9 cellular contexts compared by ENCODE assay signal in genomic region chr6:163418273-163419029, GRCh38. TPM values are rescaled to one million over a fixed set of nuclear protein-coding genes. Genes with fewer than 3 reads are reported as not detected.
DNase-seq lines count a peak whose midpoint lies in the region; ATAC-seq, FAIRE-seq and TF ChIP-seq lines count a peak whose summit lies in the region.
"Had no signal": no experiment of that assay in that cellular context is flagged by ENCODE, and none has a peak within 500 bp of the region (broad histone marks: within the 10 kb centered on the region; RNA-seq: fewer than 3 reads in every experiment).

No MANE protein-coding gene starts in this region.

- no peak overlapping the region for H3K23ac ChIP-seq in H1 (ENCODE audit: insufficient read length)

- H3K4me1 Mint-ChIP-seq in naive thymus-derived CD8-positive, alpha-beta T cell, result peaks cover 25 to 55% (median 40%) of the 10 kb centered on the region in 4 donors

- peak overlapping the region in 1 of 10 donors; percentile 71 for H3K27ac Mint-ChIP-seq in naive thymus-derived CD8-positive, alpha-beta T cell
- H3K27ac Mint-ChIP-seq: CD8-positive, alpha-beta T cell had no signal

- H3K79me2 ChIP-seq in H1 (ENCODE audit: control insufficient read depth in 1 of 2, insufficient read depth in 2 of 2, low read length in 2 of 2), result peaks cover 23 to 83% of the 10 kb centered on the region in 2 experiments

- H3K27me3 ChIP-seq in right atrium auricular region (no peaks in the 10 kb centered on the region), H1 (replicated peaks in 1 of 4; ENCODE audit: control insufficient read depth in 3 of 4, extremely low read depth in 1 of 4, insufficient read depth in 3 of 4, low read length in 3 of 4) (no peaks in the 10 kb centered on the region), uterus (no peaks in the 10 kb centered on the region)

- H3K4me2 ChIP-seq in H1 (ENCODE audit: insufficient read depth in 1 of 2, low read depth in 2 of 2, low read length in 2 of 2), result peak overlapping the region; percentile 15 to 31; a peak in 3 of 4 replicates

- H3K36me3 ChIP-seq in right atrium auricular region, result no peaks in the 10 kb centered on the region
- H3K36me3 ChIP-seq in H1 (ENCODE audit: control insufficient read depth in 2 of 4, insufficient read depth in 4 of 4, low read length in 3 of 4), result no peaks in the 10 kb centered on the region
- no peaks in the 10 kb centered on the region for H3K36me3 ChIP-seq in uterus

- H3K4me3 ChIP-seq in right atrium auricular region (peak overlapping the region; percentile 93 to 98), H1 (ENCODE audit: extremely low read depth in 1 of 4, insufficient read depth in 2 of 4, low read depth in 3 of 4, low read length in 4 of 4) (peak overlapping the region in 1 of 4 experiments; percentile 44; a peak in 1 of 8 replicates), uterus (peak overlapping the region; percentile 10 to 14)

- peak overlapping the region in 8 of 10 donors; percentile 8 to 60 (median 35) for H3K4me3 Mint-ChIP-seq in naive thymus-derived CD8-positive, alpha-beta T cell

- peak overlapping the region; percentile 52 for H4K5ac ChIP-seq in H1 (ENCODE audit: insufficient read length, low read depth, low read length)

- no peak for DNase-seq in right atrium auricular region (ENCODE audit: low spot score)
- no peak for DNase-seq in left cardiac atrium
- no peak for DNase-seq in H1 (ENCODE audit: low read depth in 1 of 2, low spot score in 2 of 2)
- no peak for DNase-seq in naive thymus-derived CD8-positive, alpha-beta T cell
- DNase-seq in uterus, result no peak
- DNase-seq in NK-92 treated with Interleukin-12 subunit alpha and Interleukin-12 subunit beta, amount 100 ng/mL, for 24 hours (lab: John Stamatoyannopoulos, UW), result no peak
- DNase-seq in HPDE6-E6E7 (ENCODE audit: extremely low spot score), result no peak
- DNase-seq: CD8-positive, alpha-beta T cell had no signal

- 69 to 90% methylated on average over 2 to 5 of the region's 5 CpGs for WGBS in H1 (ENCODE audit: extremely low coverage in 1 of 2, insufficient coverage in 1 of 2, insufficient read length in 1 of 2, insufficient replicate concordance in 2 of 2, low coverage in 1 of 2, low lambda C conversion rate in 2 of 2, missing lambda C conversion rate in 1 of 2), 2 experiments

- no peaks in the 10 kb centered on the region for H3K9me3 Mint-ChIP-seq in naive thymus-derived CD8-positive, alpha-beta T cell
- H3K9me3 Mint-ChIP-seq: CD8-positive, alpha-beta T cell had no signal

- TF ChIP-seq POLR2A in H1 (IDR thresholded peaks at IDR 0.05; ENCODE audit: control extremely low read depth in 1 of 2, low read depth in 2 of 2, low read length in 2 of 2), result no peak
- no peak for TF ChIP-seq POLR2A in uterus (IDR thresholded peaks at IDR 0.05)

- H2BK5ac ChIP-seq in H1 (ENCODE audit: low read depth, low read length), result no peak overlapping the region

- peaks cover 6 to 18% of the 10 kb centered on the region in 2 experiments for H4K20me1 ChIP-seq in H1 (replicated peaks in 1 of 2; ENCODE audit: control insufficient read depth in 1 of 2, insufficient read depth in 2 of 2, low read length in 2 of 2)

- no peak overlapping the region for H2BK12ac ChIP-seq in H1 (ENCODE audit: low read depth, low read length)

- ATAC-seq in left cardiac atrium (no peak), HG02571 (IDR thresholded peaks at IDR 0.05; ENCODE audit: unreplicated experiment) (no peak)
- ATAC-seq in naive thymus-derived CD8-positive, alpha-beta T cell, result no peak
- ATAC-seq: CD8-positive, alpha-beta T cell had no signal

- H3K27ac ChIP-seq in right atrium auricular region (peak overlapping the region; percentile 100), H1 (ENCODE audit: low read depth, low read length) (no peak overlapping the region), uterus (peak overlapping the region; percentile 45 to 100)

- H3K14ac ChIP-seq in H1 (ENCODE audit: insufficient read length), result no peak overlapping the region

- H3K23me2 ChIP-seq in H1 (ENCODE audit: low read depth, low read length), result peaks cover 4% of the 10 kb centered on the region; the same call in 1 of the 2 replicates

- no peak overlapping the region for H3K4ac ChIP-seq in H1 (replicated peaks; ENCODE audit: insufficient read length, low read depth, low read length)

- POLR2A ChIA-PET in H1 (lab: Charles Lee; ENCODE audit: partially characterized antibody), result no interaction called here
- POLR2A ChIA-PET in naive thymus-derived CD8-positive, alpha-beta T cell (lab: Charles Lee), result no interaction called here

- no peak overlapping the region for H2BK15ac ChIP-seq in H1 (ENCODE audit: low read length)

- no peak for TF ChIP-seq RAD21 in H1 (IDR thresholded peaks at IDR 0.05 in 1 of 2, conservative IDR thresholded peaks at IDR 0.05 in 1 of 2; ENCODE audit: low read depth in 2 of 2, low read length in 2 of 2)

- H2AK5ac ChIP-seq in H1 (ENCODE audit: low read depth, low read length), result no peak overlapping the region

- H3K4me1 ChIP-seq in right atrium auricular region, result peaks cover 0 to 41% of the 10 kb centered on the region in 2 donors
- peaks cover 4 to 14% (median 9%) of the 10 kb centered on the region in 4 experiments; a peak in 6 of 7 replicates for H3K4me1 ChIP-seq in H1 (replicated peaks in 1 of 4; ENCODE audit: control insufficient read depth in 3 of 4, insufficient read depth in 4 of 4, low read length in 3 of 4)
- peaks cover 2 to 8% of the 10 kb centered on the region in 2 donors for H3K4me1 ChIP-seq in uterus

- H3K56ac ChIP-seq in H1 (replicated peaks; ENCODE audit: insufficient read length, low read depth, low read length), result no peak overlapping the region

- H4K8ac ChIP-seq in H1 (ENCODE audit: extremely low read depth, insufficient read depth, low read length), result no peak overlapping the region

- H2BK20ac ChIP-seq in H1 (ENCODE audit: low read length), result no peak overlapping the region

- no peak for TF ChIP-seq EP300 in H1 (IDR thresholded peaks at IDR 0.05; ENCODE audit: borderline replicate concordance in 1 of 2, low read depth in 2 of 2, low read length in 2 of 2)

- no peak overlapping the region for H2AFZ ChIP-seq in H1 (ENCODE audit: low read length)

- intact Hi-C loops in left cardiac atrium (cut with DNase I) (loop anchor here (5.0 to 10.0 kb wide), 4 partner anchors 124 to 564 kb away; no protein-coding TSS in a partner anchor), uterus (cut with DNase I; ENCODE audit: low total_unique reads) (no loop called here)

- no peaks in the 10 kb centered on the region for H3K27me3 Mint-ChIP-seq in naive thymus-derived CD8-positive, alpha-beta T cell

- CTCF ChIA-PET in H1 (lab: Charles Lee; ENCODE audit: partially characterized antibody), result interaction anchor here (1.2 to 1.4 kb wide), 2 partner anchors 10 to 181 kb away, joined by 3 to 4 read pairs; no protein-coding TSS in a partner anchor

- H3K18ac ChIP-seq in H1 (ENCODE audit: extremely low read depth, low read length), result no peak overlapping the region

- no peak overlapping the region for H4K91ac ChIP-seq in H1 (replicated peaks; ENCODE audit: insufficient read length, low read length)

- H3K9ac ChIP-seq in H1 (replicated peaks in 1 of 4; ENCODE audit: extremely low read depth in 1 of 4, low read depth in 3 of 4, low read length in 3 of 4), result no peak overlapping the region

- H3K9me3 ChIP-seq in right atrium auricular region, result no peaks in the 10 kb centered on the region
- H3K9me3 ChIP-seq in H1 (ENCODE audit: insufficient read depth in 2 of 2, low read depth in 1 of 2, low read length in 1 of 2), result no peaks in the 10 kb centered on the region
- no peaks in the 10 kb centered on the region for H3K9me3 ChIP-seq in uterus

- H3K36me3 Mint-ChIP-seq in naive thymus-derived CD8-positive, alpha-beta T cell, result no peaks in the 10 kb centered on the region

- no peaks in the 10 kb centered on the region for H3K79me1 ChIP-seq in H1 (ENCODE audit: low read depth, low read length)

- TF ChIP-seq CTCF in right atrium auricular region (IDR thresholded peaks at IDR 0.05) (no peak), H1 (IDR thresholded peaks at IDR 0.05; ENCODE audit: control extremely low read depth in 1 of 3, insufficient read depth in 1 of 3, low read depth in 1 of 3, low read length in 3 of 3) (no peak), uterus (IDR thresholded peaks at IDR 0.05) (no peak)

- peak; percentile 19 for FAIRE-seq in H1 (lab: Jason Lieb, UNC)

- H2BK120ac ChIP-seq in H1 (replicated peaks; ENCODE audit: low read depth, low read length), result no peak overlapping the region

TF ChIP-seq in H1, 55 proteins besides CTCF, POLR2A, EP300 and RAD21:
- TF ChIP-seq HDAC2 (IDR thresholded peaks at IDR 0.05; ENCODE audit: borderline replicate concordance in 1 of 2, low read depth in 2 of 2, low read length in 2 of 2) (no peak), POLR2AphosphoS5 (IDR thresholded peaks at IDR 0.05; ENCODE audit: low read depth, low read length) (no peak), ZNF274 (IDR thresholded peaks at IDR 0.05; ENCODE audit: borderline replicate concordance, extremely low read depth, low read length) (no peak), CTBP2 (IDR thresholded peaks at IDR 0.05; ENCODE audit: borderline replicate concordance, insufficient read depth, insufficient read length, low read length) (no peak), BACH1 (IDR thresholded peaks at IDR 0.05; ENCODE audit: low read length) (no peak), SIX5 (IDR thresholded peaks at IDR 0.05; ENCODE audit: low read depth, low read length) (no peak)

RNA-seq across cellular contexts. Expression of gene QKI, which starts 3.9 kb away (rescaled TPM):
- total RNA-seq in right atrium auricular region (100 to 1,000 TPM; 366 to 434 TPM), left cardiac atrium (100 to 1,000 TPM; 317 to 351 TPM), uterus (100 to 1,000 TPM in 3 of 4 donors, 10 to 100 TPM in 1; 93.5 to 213 (median 164) TPM)
- 183 and 187 TPM in 2 replicates for total RNA-seq in H1 (2021; fragmentation: NEBNext Ultra II Directional; extraction: Animal tissue kit (Norgen Biotek cat#: 25700))
- polyA plus RNA-seq in H1 (2011; rRNA removed), result 181 and 192 TPM in 2 replicates
- polyA plus RNA-seq in H1 (2011; cell fraction: cytosol; rRNA removed), result 139 TPM
- polyA plus RNA-seq in H1 (2011; cell fraction: nucleus; rRNA removed), result 515 TPM
- 88.8 to 150 TPM (median 131 TPM) in 4 replicates for polyA plus RNA-seq in H1 (2012, experiment 1 of 2)
- 21.1 TPM for polyA plus RNA-seq in H1 (2012, experiment 2 of 2)
- 128 TPM for polyA plus RNA-seq in H1 (2013, experiment 1 of 2)
- 113 TPM for polyA plus RNA-seq in H1 (2013, experiment 2 of 2)
- polyA minus RNA-seq in H1 (2011; rRNA and poly(A)+ RNA removed), result 550 and 562 TPM in 2 replicates
- polyA minus RNA-seq in H1 (2011; cell fraction: cytosol; rRNA and poly(A)+ RNA removed), result 165 TPM
- polyA minus RNA-seq in H1 (2011; cell fraction: nucleus; rRNA and poly(A)+ RNA removed), result 460 TPM
- total RNA-seq in naive thymus-derived CD8-positive, alpha-beta T cell, result 10 to 100 TPM; 64.0 to 65.7 TPM
- 10 to 100 TPM in 2 of 3 donors, 1 to 10 TPM in 1; 8.8 to 36.0 (median 29.6) TPM for polyA plus RNA-seq in naive thymus-derived CD8-positive, alpha-beta T cell
